In the genomic region with DNA sequence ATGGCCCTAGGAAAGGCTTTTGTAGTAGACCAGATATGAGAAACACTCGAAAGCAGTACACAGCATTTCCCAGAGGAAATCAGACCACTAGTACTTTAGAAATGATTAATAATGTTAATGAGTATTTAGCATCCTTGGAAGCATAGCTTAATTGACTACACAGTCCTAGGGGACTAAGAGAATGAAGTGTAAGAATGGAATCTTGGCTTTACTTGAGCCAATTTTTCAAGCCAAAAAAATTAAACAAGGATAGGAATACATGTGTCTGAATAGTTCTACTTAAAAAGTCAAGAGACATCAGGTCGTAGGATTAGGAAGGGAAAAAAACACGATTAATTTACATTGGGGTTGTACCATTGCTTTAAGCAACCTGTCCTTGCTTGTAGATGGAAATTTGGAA, we compare ENCODE assay signal across 9 cellular contexts. TPM values are rescaled to one million over a fixed set of nuclear protein-coding genes. Genes with fewer than 3 reads are reported as not detected.
"Had no signal": no experiment of that assay in that cellular context is flagged by ENCODE, and none has a peak within 500 bp of the region (broad histone marks: within the 10 kb centered on the region; RNA-seq: fewer than 3 reads in every experiment).

No MANE protein-coding gene starts in this region.

- FAIRE-seq: G401.6, GM12878, GM12891, GM12892, GM18507, GM19239 had no signal

- H3K4me3 ChIP-seq: GM12878 had no signal

- ATAC-seq: GM12878 had no signal

- DNase-seq: GDM1, GF-D8 had no signal

RNA-seq across cellular contexts. Expression of a gene that starts 38.2 kb away (rescaled TPM):
- total RNA-seq: G401, GM12878 had no signal

RNA-seq across cellular contexts. Expression of a gene that starts 59.2 kb away (rescaled TPM):
- total RNA-seq: G401 had no signal
